2 cellular contexts compared by ENCODE assay signal in genomic region chr5:73900566-73900965, GRCh38.
TF ChIP-seq lines count a peak whose summit lies in the region.

No MANE protein-coding gene starts in this region.

TF ChIP-seq in HCT116, 20 proteins besides CTCF, POLR2A, EP300 and RAD21:
- TF ChIP-seq CBX3 (IDR thresholded peaks at IDR 0.05; ENCODE audit: low read depth) (no peak), FOSL1 (IDR thresholded peaks at IDR 0.05; ENCODE audit: low read depth) (no peak), EZH2 (IDR thresholded peaks at IDR 0.05) (no peak), EGR1 (IDR thresholded peaks at IDR 0.05; ENCODE audit: low read depth) (no peak), ELF1 (IDR thresholded peaks at IDR 0.05; ENCODE audit: borderline replicate concordance, low read depth) (no peak), SP1 (IDR thresholded peaks at IDR 0.05; ENCODE audit: low read depth) (no peak), ZNF274 (IDR thresholded peaks at IDR 0.05; ENCODE audit: low read depth, low read length) (no peak), CEBPB (IDR thresholded peaks at IDR 0.05; ENCODE audit: low read depth) (no peak), POLR2AphosphoS5 (IDR thresholded peaks at IDR 0.05; ENCODE audit: low read depth, low read length) (no peak), REST (IDR thresholded peaks at IDR 0.05; ENCODE audit: low read depth) (no peak), YY1 (IDR thresholded peaks at IDR 0.05; ENCODE audit: extremely low read depth, insufficient replicate concordance, low read depth, low read length) (no peak), SRF (IDR thresholded peaks at IDR 0.05; ENCODE audit: low read depth) (no peak), MAX (IDR thresholded peaks at IDR 0.05) (no peak), ATF3 (IDR thresholded peaks at IDR 0.05) (no peak), JUND (IDR thresholded peaks at IDR 0.05) (no peak), ZBTB33 (IDR thresholded peaks at IDR 0.05; ENCODE audit: extremely low read depth, insufficient replicate concordance, low read length) (no peak), SIN3A (IDR thresholded peaks at IDR 0.05; ENCODE audit: low read depth) (no peak), EZH2phosphoT487 (IDR thresholded peaks at IDR 0.05; ENCODE audit: borderline replicate concordance) (no peak), TCF7L2 (IDR thresholded peaks at IDR 0.05; ENCODE audit: borderline replicate concordance, extremely low read depth, insufficient read depth, insufficient read length) (no peak), ZFX (IDR thresholded peaks at IDR 0.05) (no peak)

TF ChIP-seq in H1, 55 proteins besides CTCF, POLR2A, EP300 and RAD21:
- TF ChIP-seq GTF2F1 (IDR thresholded peaks at IDR 0.05; ENCODE audit: borderline replicate concordance, low read depth, low read length) (no peak), RNF2 (IDR thresholded peaks at IDR 0.05; ENCODE audit: borderline replicate concordance, low read depth, low read length, missing control alignments, poor library complexity, severe bottlenecking) (no peak), SUZ12 (IDR thresholded peaks at IDR 0.05; ENCODE audit: low read length) (no peak), ATF2 (IDR thresholded peaks at IDR 0.05; ENCODE audit: low read length) (no peak), TCF12 (IDR thresholded peaks at IDR 0.05; ENCODE audit: low read depth, low read length) (no peak), SAP30 (IDR thresholded peaks at IDR 0.05; ENCODE audit: insufficient read depth, insufficient replicate concordance, low read length) (no peak)
